ENCODE assay signal across 1 cellular context in genomic region chr6:44078795-44079671, GRCh38.
TF ChIP-seq lines count a peak whose summit lies in the region.

No MANE protein-coding gene starts in this region.

TF ChIP-seq in K562, 482 proteins besides CTCF, POLR2A, EP300 and RAD21 (continued from another document and continues in another):
- TF ChIP-seq, protein P1, sequence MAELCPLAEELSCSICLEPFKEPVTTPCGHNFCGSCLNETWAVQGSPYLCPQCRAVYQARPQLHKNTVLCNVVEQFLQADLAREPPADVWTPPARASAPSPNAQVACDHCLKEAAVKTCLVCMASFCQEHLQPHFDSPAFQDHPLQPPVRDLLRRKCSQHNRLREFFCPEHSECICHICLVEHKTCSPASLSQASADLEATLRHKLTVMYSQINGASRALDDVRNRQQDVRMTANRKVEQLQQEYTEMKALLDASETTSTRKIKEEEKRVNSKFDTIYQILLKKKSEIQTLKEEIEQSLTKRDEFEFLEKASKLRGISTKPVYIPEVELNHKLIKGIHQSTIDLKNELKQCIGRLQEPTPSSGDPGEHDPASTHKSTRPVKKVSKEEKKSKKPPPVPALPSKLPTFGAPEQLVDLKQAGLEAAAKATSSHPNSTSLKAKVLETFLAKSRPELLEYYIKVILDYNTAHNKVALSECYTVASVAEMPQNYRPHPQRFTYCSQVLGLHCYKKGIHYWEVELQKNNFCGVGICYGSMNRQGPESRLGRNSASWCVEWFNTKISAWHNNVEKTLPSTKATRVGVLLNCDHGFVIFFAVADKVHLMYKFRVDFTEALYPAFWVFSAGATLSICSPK (IDR thresholded peaks at IDR 0.05; ENCODE audit: borderline replicate concordance): no peak
- TF ChIP-seq ZBTB7A (IDR thresholded peaks at IDR 0.05; ENCODE audit: borderline replicate concordance, control insufficient read depth, low read depth, low read length) (no peak), PRDM10 (IDR thresholded peaks at IDR 0.05; ENCODE audit: partially characterized antibody) (peak; percentile 21), ZNF395 (CRISPR knock-in tag; IDR thresholded peaks at IDR 0.05) (no peak), E2F8 (IDR thresholded peaks at IDR 0.05; ENCODE audit: low read depth, partially characterized antibody) (no peak), NFYB (IDR thresholded peaks at IDR 0.05; ENCODE audit: extremely low read depth, insufficient read length) (no peak), KLF13 (tag; IDR thresholded peaks at IDR 0.05; ENCODE audit: borderline replicate concordance, low read depth) (no peak), ZNF133 (CRISPR knock-in tag; IDR thresholded peaks at IDR 0.05) (no peak), GMEB1 (CRISPR knock-in tag; IDR thresholded peaks at IDR 0.05) (0 out of 2 replicates have a peak, but pooled peaks have one; percentile 13), PBX2 (CRISPR knock-in tag; IDR thresholded peaks at IDR 0.05; ENCODE audit: low read depth) (no peak), PBX2 (tag; conservative IDR thresholded peaks at IDR 0.05; ENCODE audit: low read depth) (no peak), RFX1 (IDR thresholded peaks at IDR 0.05) (no peak), FOXA3 (CRISPR knock-in tag; conservative IDR thresholded peaks at IDR 0.05 in 1 of 2, IDR thresholded peaks at IDR 0.05 in 1 of 2) (no peak), GATA2 (CRISPR knock-in tag; IDR thresholded peaks at IDR 0.05) (no peak), ZNF589 (CRISPR knock-in tag; IDR thresholded peaks at IDR 0.05; ENCODE audit: low read depth) (no peak), ZFX (CRISPR knock-in tag; IDR thresholded peaks at IDR 0.05) (no peak; the same call in 1 of the 2 replicates), HOXB6 (CRISPR knock-in tag; IDR thresholded peaks at IDR 0.05; ENCODE audit: borderline replicate concordance) (no peak), XRCC5 (IDR thresholded peaks at IDR 0.05; ENCODE audit: low read depth, low read length) (0 out of 2 replicates have a peak, but pooled peaks have one; percentile 27), GABPA (tag; conservative IDR thresholded peaks at IDR 0.05; ENCODE audit: low read depth) (no peak), ZNF197 (CRISPR knock-in tag; IDR thresholded peaks at IDR 0.05; ENCODE audit: low read depth) (no peak), DIDO1 (tag; IDR thresholded peaks at IDR 0.05; ENCODE audit: low read depth) (no peak), OTX1 (CRISPR knock-in tag; IDR thresholded peaks at IDR 0.05) (no peak), CHD2 (IDR thresholded peaks at IDR 0.05; ENCODE audit: low read depth, low read length) (no peak), ATF7 (IDR thresholded peaks at IDR 0.05) (0 out of 2 replicates have a peak, but pooled peaks have one; percentile 43), NCOA4 (IDR thresholded peaks at IDR 0.05; ENCODE audit: partially characterized antibody) (no peak), DMBX1 (CRISPR knock-in tag; IDR thresholded peaks at IDR 0.05; ENCODE audit: borderline replicate concordance) (no peak), MECOM (CRISPR knock-in tag; IDR thresholded peaks at IDR 0.05) (no peak), SAFB (IDR thresholded peaks at IDR 0.05; ENCODE audit: borderline replicate concordance, low read depth, low read length) (no peak), ZFP30 (CRISPR knock-in tag; IDR thresholded peaks at IDR 0.05; ENCODE audit: borderline replicate concordance) (no peak), TBP (optimal IDR thresholded peaks at IDR 0.05; ENCODE audit: low read depth, low read length) (no peak), ZFP36 (IDR thresholded peaks at IDR 0.05; ENCODE audit: low read depth, low read length, partially characterized antibody) (peak; percentile 49), LARP7 (IDR thresholded peaks at IDR 0.05) (no peak), NFRKB (IDR thresholded peaks at IDR 0.05; ENCODE audit: low read depth) (no peak), HNRNPLL (IDR thresholded peaks at IDR 0.05; ENCODE audit: low read depth, low read length, poor library complexity, severe bottlenecking) (no peak)
- TF ChIP-seq, protein P2, sequence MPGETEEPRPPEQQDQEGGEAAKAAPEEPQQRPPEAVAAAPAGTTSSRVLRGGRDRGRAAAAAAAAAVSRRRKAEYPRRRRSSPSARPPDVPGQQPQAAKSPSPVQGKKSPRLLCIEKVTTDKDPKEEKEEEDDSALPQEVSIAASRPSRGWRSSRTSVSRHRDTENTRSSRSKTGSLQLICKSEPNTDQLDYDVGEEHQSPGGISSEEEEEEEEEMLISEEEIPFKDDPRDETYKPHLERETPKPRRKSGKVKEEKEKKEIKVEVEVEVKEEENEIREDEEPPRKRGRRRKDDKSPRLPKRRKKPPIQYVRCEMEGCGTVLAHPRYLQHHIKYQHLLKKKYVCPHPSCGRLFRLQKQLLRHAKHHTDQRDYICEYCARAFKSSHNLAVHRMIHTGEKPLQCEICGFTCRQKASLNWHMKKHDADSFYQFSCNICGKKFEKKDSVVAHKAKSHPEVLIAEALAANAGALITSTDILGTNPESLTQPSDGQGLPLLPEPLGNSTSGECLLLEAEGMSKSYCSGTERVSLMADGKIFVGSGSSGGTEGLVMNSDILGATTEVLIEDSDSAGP (CRISPR knock-in tag; IDR thresholded peaks at IDR 0.05): 0 out of 2 replicates have a peak, but pooled peaks have one; percentile 42
- TF ChIP-seq, protein P3, sequence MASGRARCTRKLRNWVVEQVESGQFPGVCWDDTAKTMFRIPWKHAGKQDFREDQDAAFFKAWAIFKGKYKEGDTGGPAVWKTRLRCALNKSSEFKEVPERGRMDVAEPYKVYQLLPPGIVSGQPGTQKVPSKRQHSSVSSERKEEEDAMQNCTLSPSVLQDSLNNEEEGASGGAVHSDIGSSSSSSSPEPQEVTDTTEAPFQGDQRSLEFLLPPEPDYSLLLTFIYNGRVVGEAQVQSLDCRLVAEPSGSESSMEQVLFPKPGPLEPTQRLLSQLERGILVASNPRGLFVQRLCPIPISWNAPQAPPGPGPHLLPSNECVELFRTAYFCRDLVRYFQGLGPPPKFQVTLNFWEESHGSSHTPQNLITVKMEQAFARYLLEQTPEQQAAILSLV (tag; IDR thresholded peaks at IDR 0.05): no peak
- TF ChIP-seq, protein P4, sequence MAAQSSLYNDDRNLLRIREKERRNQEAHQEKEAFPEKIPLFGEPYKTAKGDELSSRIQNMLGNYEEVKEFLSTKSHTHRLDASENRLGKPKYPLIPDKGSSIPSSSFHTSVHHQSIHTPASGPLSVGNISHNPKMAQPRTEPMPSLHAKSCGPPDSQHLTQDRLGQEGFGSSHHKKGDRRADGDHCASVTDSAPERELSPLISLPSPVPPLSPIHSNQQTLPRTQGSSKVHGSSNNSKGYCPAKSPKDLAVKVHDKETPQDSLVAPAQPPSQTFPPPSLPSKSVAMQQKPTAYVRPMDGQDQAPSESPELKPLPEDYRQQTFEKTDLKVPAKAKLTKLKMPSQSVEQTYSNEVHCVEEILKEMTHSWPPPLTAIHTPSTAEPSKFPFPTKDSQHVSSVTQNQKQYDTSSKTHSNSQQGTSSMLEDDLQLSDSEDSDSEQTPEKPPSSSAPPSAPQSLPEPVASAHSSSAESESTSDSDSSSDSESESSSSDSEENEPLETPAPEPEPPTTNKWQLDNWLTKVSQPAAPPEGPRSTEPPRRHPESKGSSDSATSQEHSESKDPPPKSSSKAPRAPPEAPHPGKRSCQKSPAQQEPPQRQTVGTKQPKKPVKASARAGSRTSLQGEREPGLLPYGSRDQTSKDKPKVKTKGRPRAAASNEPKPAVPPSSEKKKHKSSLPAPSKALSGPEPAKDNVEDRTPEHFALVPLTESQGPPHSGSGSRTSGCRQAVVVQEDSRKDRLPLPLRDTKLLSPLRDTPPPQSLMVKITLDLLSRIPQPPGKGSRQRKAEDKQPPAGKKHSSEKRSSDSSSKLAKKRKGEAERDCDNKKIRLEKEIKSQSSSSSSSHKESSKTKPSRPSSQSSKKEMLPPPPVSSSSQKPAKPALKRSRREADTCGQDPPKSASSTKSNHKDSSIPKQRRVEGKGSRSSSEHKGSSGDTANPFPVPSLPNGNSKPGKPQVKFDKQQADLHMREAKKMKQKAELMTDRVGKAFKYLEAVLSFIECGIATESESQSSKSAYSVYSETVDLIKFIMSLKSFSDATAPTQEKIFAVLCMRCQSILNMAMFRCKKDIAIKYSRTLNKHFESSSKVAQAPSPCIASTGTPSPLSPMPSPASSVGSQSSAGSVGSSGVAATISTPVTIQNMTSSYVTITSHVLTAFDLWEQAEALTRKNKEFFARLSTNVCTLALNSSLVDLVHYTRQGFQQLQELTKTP (IDR thresholded peaks at IDR 0.05; ENCODE audit: low read depth in 1 of 2, partially characterized antibody in 2 of 2): peak in 1 of 2 experiments; percentile 19
